In genomic region chr18:5524660-5525059, GRCh38 we compare ENCODE assay signal across 19 cellular contexts. TPM values are rescaled to one million over a fixed set of nuclear protein-coding genes. Genes with fewer than 3 reads are reported as not detected.
A peak's percentile ranks its signal among the peaks of the same experiment; 100 is the strongest.
DNase-seq lines count a peak whose midpoint lies in the region; ATAC-seq and TF ChIP-seq lines count a peak whose summit lies in the region.
"Had no signal": no experiment of that assay in that cellular context is flagged by ENCODE, and none has a peak within 500 bp of the region (broad histone marks: within the 10 kb centered on the region; RNA-seq: fewer than 3 reads in every experiment).

No MANE protein-coding gene starts in this region.

- no peak for TF ChIP-seq POLR2A in Peyer's patch (IDR thresholded peaks at IDR 0.05)

- no peaks in the 10 kb centered on the region for H3K27me3 ChIP-seq in Peyer's patch

- H3K36me3 ChIP-seq in Peyer's patch = no peaks in the 10 kb centered on the region

- ATAC-seq in GM21576 (IDR thresholded peaks at IDR 0.05; ENCODE audit: unreplicated experiment) = no peak
- ATAC-seq: A549, HepG2 had no signal

- peak; percentile 67 for DNase-seq in DMS 273 (lab: John Stamatoyannopoulos, UW; ENCODE audit: unreplicated experiment)
- no peak for DNase-seq in DMS 273 treated with DMSO at 0.1 percent for 48 hours (lab: John Stamatoyannopoulos, UW)
- DNase-seq in NCI-H2171 (lab: John Stamatoyannopoulos, UW) = peak; percentile 28
- peak; percentile 90 for DNase-seq in NCI-H69 (lab: John Stamatoyannopoulos, UW)
- DNase-seq in cerebellar cortex (ENCODE audit: low spot score) = peak; percentile 65
- no peak for DNase-seq in hippocampal formation (lab: John Stamatoyannopoulos, UW)
- no peak for DNase-seq in Peyer's patch
- DNase-seq: AML-193; CD4-positive, alpha-beta memory T cell; DMS53; DND-41; EL; GOT3; H7 had no signal

- no peaks in the 10 kb centered on the region for H3K9me3 ChIP-seq in Peyer's patch
- H3K9me3 ChIP-seq: A549 had no signal

- H3K4me3 ChIP-seq in Peyer's patch = no peak overlapping the region
- H3K4me3 ChIP-seq: A549 had no signal

- H3K4me1 ChIP-seq in Peyer's patch = no peaks in the 10 kb centered on the region
- H3K4me1 ChIP-seq: A549 had no signal

- H3K27ac ChIP-seq in Peyer's patch = no peak overlapping the region
- H3K27ac ChIP-seq: 22Rv1, A549, C4-2B had no signal

- TF ChIP-seq CTCF in Peyer's patch (IDR thresholded peaks at IDR 0.05) = no peak

RNA-seq across cellular contexts. Expression of gene EPB41L3, which starts 19.1 kb away (rescaled TPM):
- 100 to 1,000 TPM; 234 to 251 (median 248) TPM for total RNA-seq in Peyer's patch
- total RNA-seq: HepG2 had no signal

Comparison
In these comparisons a context has a peak if more than half of its experiments do, and no peak if none do; other contexts are left out.
1. DNase-seq: peak in DMS 273 (single experiment), NCI-H2171 (single experiment), NCI-H69 (single experiment) and cerebellar cortex (single experiment); none in DMS 273 treated with DMSO at 0.1 percent for 48 hours (single experiment), hippocampal formation (0 of 2) and Peyer's patch (0 of 3).